19 cellular contexts compared by ENCODE assay signal in genomic region chr10:3151889-3152565, GRCh38. TPM values are rescaled to one million over a fixed set of nuclear protein-coding genes. Genes with fewer than 3 reads are reported as not detected.
A peak's percentile ranks its signal among the peaks of the same experiment; 100 is the strongest.
DNase-seq lines count a peak whose midpoint lies in the region; ATAC-seq, FAIRE-seq and TF ChIP-seq lines count a peak whose summit lies in the region.
"Had no signal": no experiment of that assay in that cellular context is flagged by ENCODE, and none has a peak within 500 bp of the region (broad histone marks: within the 10 kb centered on the region; RNA-seq: fewer than 3 reads in every experiment).

No MANE protein-coding gene starts in this region.

- 92% methylated on average over 11 of the region's 13 CpGs for WGBS in K562 (ENCODE audit: insufficient coverage, low coverage, missing lambda C conversion rate)

- no peak for ATAC-seq in K562
- ATAC-seq: GM12878 had no signal

- no peaks in the 10 kb centered on the region for H3K9me1 ChIP-seq in K562 (ENCODE audit: control insufficient read depth, insufficient read depth, low read length)

- no peak overlapping the region for H3K9ac ChIP-seq in K562 (ENCODE audit: insufficient read depth in 1 of 2, low read depth in 2 of 2, low read length in 2 of 2)

- no peaks in the 10 kb centered on the region for H3K27me3 Mint-ChIP-seq in activated T-cell treated with anti-CD3 and anti-CD28 coated beads, Interleukin-2, amount 50 U/mL, for 24 hours
- H3K27me3 Mint-ChIP-seq: B cell; CD4-positive, alpha-beta T cell had no signal

- no TSS peak for BruUV-seq in K562 (replicated peaks; lab: Mats Ljungman, UMichigan)

- POLR2A ChIA-PET in K562 (lab: Yijun Ruan, JAX) = interaction anchor here (0.6 to 1.4 kb wide), 4 partner anchors 13 to 32 kb away, joined by 3 read pairs; no protein-coding TSS in a partner anchor

- no peak for TF ChIP-seq POLR2A in K562 (conservative IDR thresholded peaks at IDR 0.05)

- no peak for DNase-seq in activated T-cell treated with anti-CD3 and anti-CD28 coated beads, Interleukin-2, amount 50 U/mL, for 24 hours
- DNase-seq in activated T-cell treated with anti-CD3 and anti-CD28 coated beads for 4 hours (no peak), NCI-H69 (lab: John Stamatoyannopoulos, UW) (peak; percentile 59), K562 (ENCODE audit: extremely low read depth in 1 of 4, low spot score in 3 of 4) (no peak), renal cortical epithelial cell (ENCODE audit: low read depth) (peak; percentile 25), hepatic stellate cell (ENCODE audit: low spot score) (no peak), WERI-Rb-1 (no peak), HTR-8/SVneo (ENCODE audit: insufficient read length, low spot score) (no peak)
- DNase-seq: ACHN; CD4-positive, alpha-beta T cell; DMS79; H9; NCI-H1092; NCI-H1694 treated with DMSO at 0.1 percent for 48 hours; NCI-H446; NCI-H748 treated with DMSO at 0.1 percent for 48 hours; SIG-M5 had no signal

- H3K27ac ChIP-seq in K562 (ENCODE audit: extremely low read depth, low read depth, low read length) = no peak overlapping the region
- H3K27ac ChIP-seq in WERI-Rb-1 = no peak overlapping the region

- H3K36me3 ChIP-seq in K562 (ENCODE audit: control insufficient read depth, insufficient read depth, low read length) (peaks cover 80% of the 10 kb centered on the region), WERI-Rb-1 (peaks cover 6% of the 10 kb centered on the region)

- no peak for TF ChIP-seq RAD21 in K562 (CRISPR knock-in tag; conservative IDR thresholded peaks at IDR 0.05 in 1 of 2, IDR thresholded peaks at IDR 0.05 in 1 of 2)

- FAIRE-seq in K562 (lab: Jason Lieb, UNC) (peak; percentile 15), HTR-8/SVneo (lab: Jason Lieb, UNC) (no peak)
- FAIRE-seq: GM12878 had no signal

- intact Hi-C loops in K562 (cut with micrococcal nuclease) = no loop called here

- H3K36me3 Mint-ChIP-seq in activated T-cell treated with anti-CD3 and anti-CD28 coated beads, Interleukin-2, amount 50 U/mL, for 24 hours (ENCODE audit: low read depth) = peaks cover 98% of the 10 kb centered on the region

- H3K9me3 ChIP-seq in K562 (replicated peaks; ENCODE audit: control insufficient read depth, insufficient read depth, low read depth, low read length) = no peaks in the 10 kb centered on the region
- no peaks in the 10 kb centered on the region for H3K9me3 ChIP-seq in WERI-Rb-1 (ENCODE audit: severe bottlenecking)

- TF ChIP-seq CTCF in K562 (IDR thresholded peaks at IDR 0.05 in 2 of 3, conservative IDR thresholded peaks at IDR 0.05 in 1 of 3; ENCODE audit: insufficient read depth in 2 of 3, low read depth in 1 of 3, low read length in 3 of 3) = no peak
- TF ChIP-seq CTCF in WERI-Rb-1 (IDR thresholded peaks at IDR 0.05; ENCODE audit: low read depth, low read length) = no peak

- CTCF ChIA-PET in K562 (lab: Yijun Ruan, JAX; ENCODE audit: low intra/inter-chr PET ratio) = interaction anchor here (0.7 kb wide), 1 partner anchor 81 kb away, joined by 3 read pairs; no protein-coding TSS in a partner anchor

- H3K27ac Mint-ChIP-seq in activated T-cell treated with anti-CD3 and anti-CD28 coated beads, Interleukin-2, amount 50 U/mL, for 24 hours = peak overlapping the region; percentile 65
- H3K27ac Mint-ChIP-seq: B cell; CD4-positive, alpha-beta T cell; H9 had no signal

- H3K4me2 ChIP-seq in K562 (ENCODE audit: insufficient read depth, low read length) = no peak overlapping the region

- no peaks in the 10 kb centered on the region for H3K4me1 ChIP-seq in K562 (replicated peaks in 1 of 2; ENCODE audit: control insufficient read depth in 2 of 2, insufficient read depth in 2 of 2, low read length in 2 of 2)

- H2AFZ ChIP-seq in K562 (ENCODE audit: low read depth, low read length) = no peak overlapping the region

- in situ Hi-C loops in K562 (cut with MboI) = no loop called here

- no peaks in the 10 kb centered on the region for H3K79me2 ChIP-seq in K562 (ENCODE audit: control insufficient read depth, insufficient read depth, low read length)

- H3K27me3 ChIP-seq in K562 (ENCODE audit: control insufficient read depth in 2 of 2, insufficient read depth in 2 of 2, low read length in 2 of 2) (no peaks in the 10 kb centered on the region), WERI-Rb-1 (ENCODE audit: insufficient read depth, low read depth, severe bottlenecking) (no peaks in the 10 kb centered on the region)

- no peak for TF ChIP-seq EP300 in K562 (IDR thresholded peaks at IDR 0.05; ENCODE audit: low read length)

- H4K20me1 ChIP-seq in K562 (replicated peaks; ENCODE audit: control insufficient read depth, insufficient read depth, low read length) = no peaks in the 10 kb centered on the region

- no peak overlapping the region for H3K4me3 Mint-ChIP-seq in activated T-cell treated with anti-CD3 and anti-CD28 coated beads, Interleukin-2, amount 50 U/mL, for 24 hours
- H3K4me3 Mint-ChIP-seq: B cell; CD4-positive, alpha-beta T cell; H9 had no signal

- H3K4me1 Mint-ChIP-seq in activated T-cell treated with anti-CD3 and anti-CD28 coated beads, Interleukin-2, amount 50 U/mL, for 24 hours (ENCODE audit: low read depth) = peaks cover 9% of the 10 kb centered on the region
- H3K4me1 Mint-ChIP-seq: B cell, H9 had no signal

- no peak overlapping the region for H3K4me3 ChIP-seq in K562
- H3K4me3 ChIP-seq in WERI-Rb-1 (ENCODE audit: low read depth, low read length) = no peak overlapping the region
- H3K4me3 ChIP-seq: GM12878 had no signal

- no peaks in the 10 kb centered on the region for H3K9me3 Mint-ChIP-seq in activated T-cell treated with anti-CD3 and anti-CD28 coated beads, Interleukin-2, amount 50 U/mL, for 24 hours
- H3K9me3 Mint-ChIP-seq: CD4-positive, alpha-beta T cell; H9 had no signal

TF ChIP-seq in K562, 482 proteins besides CTCF, POLR2A, EP300 and RAD21:
- no peak for TF ChIP-seq CBFB (CRISPR knock-in tag; IDR thresholded peaks at IDR 0.05)
- TF ChIP-seq SMARCC2 (IDR thresholded peaks at IDR 0.05; ENCODE audit: low read depth) = no peak
- TF ChIP-seq ZNF347 (CRISPR knock-in tag; IDR thresholded peaks at IDR 0.05; ENCODE audit: low read depth) = no peak
- TF ChIP-seq GABPB2 (CRISPR knock-in tag; conservative IDR thresholded peaks at IDR 0.05) = no peak
- peak; percentile 33; the same call in 1 of the 2 replicates for TF ChIP-seq POLR2G (IDR thresholded peaks at IDR 0.05; ENCODE audit: low read depth, low read length)
- TF ChIP-seq DLX4 (CRISPR knock-in tag; IDR thresholded peaks at IDR 0.05) = no peak
- TF ChIP-seq ELK1 (CRISPR knock-in tag; IDR thresholded peaks at IDR 0.05) = no peak

RNA-seq across cellular contexts. Expression of gene PITRM1, which starts 20.6 kb away (rescaled TPM):
- 163 and 183 TPM in 2 replicates for total RNA-seq in K562 (2011; cell fraction: chromatin; rRNA removed; ENCODE audit: low replicate concordance)
- total RNA-seq in K562 (2011; cell fraction: nucleolus; rRNA removed) = 87.5 and 88.7 TPM in 2 replicates
- 91.3 and 119 TPM in 2 replicates for total RNA-seq in K562 (2011; cell fraction: nucleoplasm; rRNA removed)
- total RNA-seq in K562 (2014; rRNA removed) (44.0 and 48.8 TPM in 2 replicates), K562 (2014; rRNA removed; fragmentation: Illumina TruSeq; extraction: Trizol) (37.2 and 39.7 TPM in 2 replicates), K562 (2015; rRNA removed; fragmentation: Illumina TruSeq; extraction: Trizol) (43.6 and 47.2 TPM in 2 replicates), K562 (2021) (63.4 and 70.4 TPM in 2 replicates), renal cortical epithelial cell (46.5 and 76.5 TPM in 2 replicates)
- polyA plus RNA-seq in K562 (2011; rRNA removed) (36.9 and 47.9 TPM in 2 replicates), K562 (2014; fragmentation: Illumina TruSeq; extraction: Trizol) (60.4 and 69.6 TPM in 2 replicates), K562 (2014; fragmentation: Nextera tagmentation; extraction: Ambion mirVana) (10 to 100 TPM; 21.1 to 29.2 TPM), K562 (2014; rRNA removed) (34.2 and 35.0 TPM in 2 replicates)
- polyA plus RNA-seq in K562 (2011; cell fraction: cytosol; rRNA removed) = 40.0 and 41.1 TPM in 2 replicates
- 186 and 189 TPM in 2 replicates for polyA plus RNA-seq in K562 (2011; cell fraction: nucleus; rRNA removed)
- 49.8 and 55.3 TPM in 2 replicates for polyA plus RNA-seq in K562 (2012)
- polyA minus RNA-seq in K562 (2011; rRNA and poly(A)+ RNA removed) = 41.6 and 42.9 TPM in 2 replicates
- polyA minus RNA-seq in K562 (2011; cell fraction: cytosol; rRNA and poly(A)+ RNA removed) = 38.5 and 39.2 TPM in 2 replicates
- 48.2 and 73.2 TPM in 2 replicates for polyA minus RNA-seq in K562 (2011; cell fraction: nucleus; rRNA and poly(A)+ RNA removed)

Comparison
In these comparisons a context has a peak if more than half of its experiments do, and no peak if none do; other contexts are left out.
1. DNase-seq: peak in NCI-H69 (single experiment) and renal cortical epithelial cell (single experiment); none in activated T-cell treated with anti-CD3 and anti-CD28 coated beads, Interleukin-2, amount 50 U/mL, for 24 hours (single experiment), activated T-cell treated with anti-CD3 and anti-CD28 coated beads for 4 hours (single experiment), K562 (0 of 4), hepatic stellate cell (single experiment), WERI-Rb-1 (single experiment) and HTR-8/SVneo (single experiment).